In the genomic region with DNA sequence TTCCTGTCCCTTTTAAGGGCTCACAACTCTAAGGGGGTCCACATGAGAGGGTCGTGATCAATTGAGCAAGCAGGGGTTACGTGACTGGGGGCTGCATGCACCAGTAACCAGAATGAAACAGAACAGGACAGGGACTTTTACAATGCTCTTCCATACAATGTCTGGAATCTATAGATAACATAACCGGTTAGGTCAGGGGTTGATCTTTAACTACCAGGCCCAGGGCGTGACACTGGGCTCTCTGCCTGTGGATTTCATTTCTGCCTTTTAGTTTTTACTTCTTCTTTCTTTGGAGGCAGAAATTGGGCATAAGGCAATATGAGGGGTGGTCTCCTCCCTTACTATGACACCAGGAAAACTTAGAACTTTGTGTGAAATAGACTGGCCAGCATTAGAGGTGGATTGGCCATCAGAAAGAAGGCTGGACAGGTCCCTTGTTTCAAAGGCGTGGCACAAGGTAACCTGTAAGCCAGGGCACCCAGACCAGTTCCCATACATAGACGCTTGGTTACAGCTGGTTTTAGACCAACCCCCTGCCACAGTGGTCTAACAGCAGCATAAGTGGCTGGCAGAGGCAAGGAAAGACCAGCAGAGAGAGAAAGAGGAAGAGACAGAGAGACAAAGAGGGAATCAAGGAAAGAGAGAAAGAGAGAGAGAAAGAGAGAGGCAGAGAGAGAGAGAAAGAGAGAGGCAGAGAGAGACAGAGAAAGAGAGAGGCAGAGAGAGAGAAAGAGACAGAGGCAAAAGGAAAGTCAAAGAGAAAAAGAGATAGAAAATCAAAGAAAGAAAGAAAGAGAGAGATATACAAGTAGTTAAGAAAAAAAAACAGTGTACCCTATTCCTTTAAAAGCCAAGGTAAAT, we compare ENCODE assay signal across 4 cellular contexts. TPM values are rescaled to one million over a fixed set of nuclear protein-coding genes. Genes with fewer than 3 reads are reported as not detected.
"Had no signal": no experiment of that assay in that cellular context is flagged by ENCODE, and none has a peak within 500 bp of the region (broad histone marks: within the 10 kb centered on the region; RNA-seq: fewer than 3 reads in every experiment).

No MANE protein-coding gene starts in this region.

RNA-seq across cellular contexts. Expression of gene ACP3, which starts 13.6 kb away (rescaled TPM):
- total RNA-seq: glomerular endothelial cell, lung microvascular endothelial cell, osteocyte, pulmonary artery endothelial cell had no signal
